In genomic region chr22:39039306-39040126, GRCh38 we compare ENCODE assay signal across 8 cellular contexts. TPM values are rescaled to one million over a fixed set of nuclear protein-coding genes. Genes with fewer than 3 reads are reported as not detected.
DNase-seq lines count a peak whose midpoint lies in the region; ATAC-seq and TF ChIP-seq lines count a peak whose summit lies in the region.
"Had no signal": no experiment of that assay in that cellular context is flagged by ENCODE, and none has a peak within 500 bp of the region (broad histone marks: within the 10 kb centered on the region; RNA-seq: fewer than 3 reads in every experiment).

No MANE protein-coding gene starts in this region.

- no peaks in the 10 kb centered on the region for H3K36me3 ChIP-seq in DOHH2 (ENCODE audit: control insufficient read depth, low read length)
- peaks cover 9% of the 10 kb centered on the region; the same call in 1 of the 2 replicates for H3K36me3 ChIP-seq in KOPT-K1 (ENCODE audit: insufficient read depth, low read length)
- H3K36me3 ChIP-seq in effector memory CD4-positive, alpha-beta T cell (ENCODE audit: control insufficient read depth, insufficient read depth, low read length): peaks cover 7% of the 10 kb centered on the region
- H3K36me3 ChIP-seq in skeletal muscle satellite cell (ENCODE audit: insufficient read depth, low read length): no peaks in the 10 kb centered on the region

- H3K4me3 ChIP-seq in DOHH2 (ENCODE audit: low read length): peak overlapping the region; percentile 66; the same call in 1 of the 2 replicates
- no peak overlapping the region for H3K4me3 ChIP-seq in effector memory CD4-positive, alpha-beta T cell (ENCODE audit: insufficient read depth, low read depth, low read length, poor library complexity, severe bottlenecking)
- H3K4me3 ChIP-seq in skeletal muscle satellite cell (ENCODE audit: low read length): no peak overlapping the region

- no peaks in the 10 kb centered on the region for H3F3A ChIP-seq in DOHH2 (ENCODE audit: control insufficient read depth, insufficient read depth)

- no peak for DNase-seq in effector memory CD4-positive, alpha-beta T cell
- DNase-seq in midbrain (lab: John Stamatoyannopoulos, UW) (no peak), NCI-H146 treated with DMSO at 0.1 percent for 48 hours (lab: John Stamatoyannopoulos, UW; ENCODE audit: unreplicated experiment) (no peak)
- DNase-seq: foreskin melanocyte had no signal

- H3K4me1 ChIP-seq in DOHH2 (ENCODE audit: control insufficient read depth, low read length): peaks cover 17% of the 10 kb centered on the region
- H3K4me1 ChIP-seq in effector memory CD4-positive, alpha-beta T cell (ENCODE audit: control insufficient read depth, insufficient read depth, low read length, poor library complexity, severe bottlenecking): peaks cover 9% of the 10 kb centered on the region
- H3K4me1 ChIP-seq in skeletal muscle satellite cell (ENCODE audit: control insufficient read depth, insufficient read depth, low read length): peaks cover 6% of the 10 kb centered on the region

- H3K9me3 ChIP-seq in DOHH2 (ENCODE audit: control insufficient read depth, insufficient read depth, low read length): no peaks in the 10 kb centered on the region
- no peaks in the 10 kb centered on the region for H3K9me3 ChIP-seq in KOPT-K1 (ENCODE audit: insufficient read depth, low read length, poor library complexity, severe bottlenecking)
- no peaks in the 10 kb centered on the region for H3K9me3 ChIP-seq in effector memory CD4-positive, alpha-beta T cell (ENCODE audit: control insufficient read depth, low read length)
- H3K9me3 ChIP-seq in skeletal muscle satellite cell (replicated peaks; ENCODE audit: low read length): no peaks in the 10 kb centered on the region

- no peak for TF ChIP-seq CTCF in DOHH2 (IDR thresholded peaks at IDR 0.05; ENCODE audit: low read depth, low read length, poor library complexity, severe bottlenecking)

- no peaks in the 10 kb centered on the region; the same call in 1 of the 2 replicates for H3K79me2 ChIP-seq in DOHH2 (ENCODE audit: control insufficient read depth, low read length)

- H3K9ac ChIP-seq in skeletal muscle satellite cell (ENCODE audit: low read depth, low read length): no peak overlapping the region

- H3K9me2 ChIP-seq in DOHH2 (replicated peaks; ENCODE audit: control insufficient read depth, low read length): no peaks in the 10 kb centered on the region

- H3K27me3 ChIP-seq in DOHH2 (ENCODE audit: control insufficient read depth, low read length) (no peaks in the 10 kb centered on the region), skeletal muscle satellite cell (ENCODE audit: control insufficient read depth, insufficient read depth, low read length) (no peaks in the 10 kb centered on the region)
- no peaks in the 10 kb centered on the region for H3K27me3 ChIP-seq in effector memory CD4-positive, alpha-beta T cell (replicated peaks; ENCODE audit: control insufficient read depth, insufficient read depth, low read length, poor library complexity, severe bottlenecking)

- ATAC-seq in HG02678 (IDR thresholded peaks at IDR 0.05; ENCODE audit: unreplicated experiment): no peak

- H3K4me2 ChIP-seq in DOHH2 (ENCODE audit: low read length) (peak overlapping the region; percentile 67), skeletal muscle satellite cell (ENCODE audit: low read length) (peak overlapping the region; percentile 88)

- H3K27ac ChIP-seq in DOHH2 (ENCODE audit: low read depth, low read length) (no peak overlapping the region), KOPT-K1 (ENCODE audit: low read depth, low read length, poor library complexity, severe bottlenecking) (peak overlapping the region; percentile 74)
- H3K27ac ChIP-seq in effector memory CD4-positive, alpha-beta T cell (ENCODE audit: insufficient read depth, low read length, poor library complexity, severe bottlenecking): peak overlapping the region; percentile 45

- no peaks in the 10 kb centered on the region for H4K20me1 ChIP-seq in DOHH2 (ENCODE audit: control insufficient read depth, insufficient read depth, low read depth, low read length)

RNA-seq across cellular contexts. Expression of gene APOBEC3F, which starts 1.1 kb away (rescaled TPM):
- 2.8 and 4.6 TPM in 2 replicates for total RNA-seq in skeletal muscle satellite cell (2012; rRNA removed)

RNA-seq across cellular contexts. Expression of gene APOBEC3D, which starts 18.6 kb away (rescaled TPM):
- total RNA-seq in skeletal muscle satellite cell (2012; rRNA removed): 2.0 and 2.3 TPM in 2 replicates

RNA-seq across cellular contexts. Expression of gene APOBEC3C, which starts 25.5 kb away (rescaled TPM):
- 8.5 and 13.2 TPM in 2 replicates for total RNA-seq in skeletal muscle satellite cell (2012; rRNA removed)

RNA-seq across cellular contexts. Expression of gene APOBEC3G, which starts 37.6 kb away (rescaled TPM):
- total RNA-seq in skeletal muscle satellite cell (2012; rRNA removed): 7.0 and 16.2 TPM in 2 replicates

RNA-seq across cellular contexts. Expression of gene APOBEC3B, which starts 57.4 kb away (rescaled TPM):
- 2.3 and 2.8 TPM in 2 replicates for total RNA-seq in skeletal muscle satellite cell (2012; rRNA removed)
